Comparison of ENCODE assay signal across 23 cellular contexts in the genomic region with DNA sequence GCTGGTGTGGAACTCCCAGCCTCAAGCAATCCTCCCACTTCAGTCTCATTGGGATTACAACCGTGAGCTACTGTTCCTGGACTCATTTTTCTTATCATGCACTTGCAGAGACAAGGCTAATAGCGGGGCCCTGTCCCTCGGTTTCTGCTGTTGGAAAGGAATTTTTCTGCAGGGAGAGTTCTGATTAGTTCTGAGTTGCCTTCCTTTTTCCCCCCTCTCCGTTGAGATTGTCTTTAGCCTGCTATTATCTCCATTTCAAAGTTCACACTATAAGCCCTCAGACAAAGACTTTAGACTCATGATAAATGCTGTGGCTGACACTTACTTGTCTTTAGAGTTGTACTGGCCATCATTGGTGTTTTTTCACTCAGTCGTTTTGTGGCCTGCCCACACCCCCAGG.
DNase-seq lines count a peak whose midpoint lies in the region; FAIRE-seq and TF ChIP-seq lines count a peak whose summit lies in the region.
"Had no signal": no experiment of that assay in that cellular context is flagged by ENCODE, and none has a peak within 500 bp of the region (broad histone marks: within the 10 kb centered on the region; RNA-seq: fewer than 3 reads in every experiment).

No MANE protein-coding gene starts in this region.

- H3K4me1 ChIP-seq in Caco-2 (peaks cover 25% of the 10 kb centered on the region), hepatocyte (ENCODE audit: insufficient read depth) (peaks cover 11% of the 10 kb centered on the region), mesenchymal stem cell (ENCODE audit: control insufficient read depth, insufficient read depth, low read depth, low read length) (no peaks in the 10 kb centered on the region)

- no peak overlapping the region for H3K9ac ChIP-seq in mesenchymal stem cell (ENCODE audit: low read length)

- no peak overlapping the region for H3K23ac ChIP-seq in mesenchymal stem cell (ENCODE audit: low read length in 2 of 2)

- H3K9me3 ChIP-seq in Caco-2: no peaks in the 10 kb centered on the region
- H3K9me3 ChIP-seq in hepatocyte (ENCODE audit: low read depth): no peaks in the 10 kb centered on the region
- no peaks in the 10 kb centered on the region for H3K9me3 ChIP-seq in mesenchymal stem cell (ENCODE audit: control insufficient read depth, low read length)

- CTCF ChIA-PET in Caco-2 (lab: Charles Lee): interaction anchor here (1.0 kb wide), 1 partner anchor 119 kb away, joined by 3 read pairs; no protein-coding TSS in a partner anchor

- peak; percentile 9 for FAIRE-seq in HTR-8/SVneo (lab: Jason Lieb, UNC)
- FAIRE-seq: GM12878, HepG2 had no signal

- H3K27me3 Mint-ChIP-seq in Caco-2 (ENCODE audit: insufficient read depth, unreplicated experiment) (no peaks in the 10 kb centered on the region), progenitor cell of endocrine pancreas (no peaks in the 10 kb centered on the region)
- H3K27me3 Mint-ChIP-seq: CD4-positive, CD25-positive, alpha-beta regulatory T cell had no signal

- no peak overlapping the region for H3K14ac ChIP-seq in mesenchymal stem cell (ENCODE audit: low read length in 2 of 2)

- H3K79me1 ChIP-seq in mesenchymal stem cell (replicated peaks; ENCODE audit: low read length, poor library complexity, severe bottlenecking): peaks cover 19% of the 10 kb centered on the region

- H3K27ac Mint-ChIP-seq in Caco-2 (ENCODE audit: unreplicated experiment) (peak overlapping the region; percentile 49), progenitor cell of endocrine pancreas (peak overlapping the region; percentile 38)

- peaks cover 46% of the 10 kb centered on the region for H3K79me2 ChIP-seq in hepatocyte

- BruUV-seq in Caco-2 (replicated peaks; lab: Mats Ljungman, UMichigan): no TSS peak

- no peak overlapping the region for H2AFZ ChIP-seq in hepatocyte
- no peak overlapping the region for H2AFZ ChIP-seq in mesenchymal stem cell (ENCODE audit: low read depth, low read length)

- no peak overlapping the region for H3K18ac ChIP-seq in mesenchymal stem cell (ENCODE audit: low read depth in 1 of 2, low read length in 2 of 2)

- no peak overlapping the region for H2BK5ac ChIP-seq in mesenchymal stem cell (ENCODE audit: low read depth, low read length, poor library complexity, severe bottlenecking)

- H2BK15ac ChIP-seq in mesenchymal stem cell (ENCODE audit: low read depth, poor library complexity, severe bottlenecking): no peak overlapping the region

- 56% methylated on average over 5 of the region's 5 CpGs for WGBS in hepatocyte (ENCODE audit: low lambda C conversion rate, missing lambda C conversion rate)
- whole genome bisulfite sequencing in mesenchymal stem cell: 84% methylated on average over 2 of the region's 5 CpGs

- no peak overlapping the region for H4K8ac ChIP-seq in mesenchymal stem cell (ENCODE audit: low read length)

- POLR2A ChIA-PET in Caco-2 (lab: Charles Lee): no interaction called here

- H3K9me2 ChIP-seq in hepatocyte (replicated peaks; ENCODE audit: insufficient read depth): no peaks in the 10 kb centered on the region

- H3K9me3 Mint-ChIP-seq in Caco-2 (ENCODE audit: unreplicated experiment): no peaks in the 10 kb centered on the region
- H3K9me3 Mint-ChIP-seq in progenitor cell of endocrine pancreas (ENCODE audit: low read depth): peaks cover 2% of the 10 kb centered on the region
- H3K9me3 Mint-ChIP-seq: CD4-positive, CD25-positive, alpha-beta regulatory T cell had no signal

- H3K4me3 ChIP-seq in Caco-2 (ENCODE audit: low read depth, low read length): no peak overlapping the region
- no peak overlapping the region for H3K4me3 ChIP-seq in hepatocyte
- H3K4me3 ChIP-seq in mesenchymal stem cell (ENCODE audit: insufficient read depth in 1 of 2, low read depth in 1 of 2, low read length in 2 of 2): no peak overlapping the region
- H3K4me3 ChIP-seq: GM12878 had no signal

- H2AK5ac ChIP-seq in mesenchymal stem cell (ENCODE audit: low read length, severe bottlenecking): no peak overlapping the region

- no peaks in the 10 kb centered on the region for H4K20me1 ChIP-seq in hepatocyte (ENCODE audit: insufficient read depth, poor library complexity, severe bottlenecking)

- H3K36me3 Mint-ChIP-seq in Caco-2 (ENCODE audit: insufficient read depth, unreplicated experiment): no peaks in the 10 kb centered on the region
- H3K36me3 Mint-ChIP-seq in progenitor cell of endocrine pancreas (ENCODE audit: insufficient read depth): peaks cover 11% of the 10 kb centered on the region

- H3K27me3 ChIP-seq in Caco-2 (replicated peaks; ENCODE audit: control insufficient read depth, insufficient read depth, low read length): no peaks in the 10 kb centered on the region
- no peaks in the 10 kb centered on the region for H3K27me3 ChIP-seq in hepatocyte
- no peaks in the 10 kb centered on the region for H3K27me3 ChIP-seq in mesenchymal stem cell (ENCODE audit: control insufficient read depth in 1 of 2, insufficient read depth in 1 of 2, low read length in 2 of 2)

- H3K4me1 Mint-ChIP-seq in Caco-2 (ENCODE audit: low read depth, unreplicated experiment): peaks cover 34% of the 10 kb centered on the region
- H3K4me1 Mint-ChIP-seq in progenitor cell of endocrine pancreas (ENCODE audit: low read depth): no peaks in the 10 kb centered on the region

- intact Hi-C loops in Caco-2 (cut with micrococcal nuclease; ENCODE audit: unreplicated experiment): no loop called here

- DNase-seq in Caco-2 (peak; percentile 43 to 74), HTR-8/SVneo (ENCODE audit: insufficient read length, low spot score) (no peak), hepatocyte (ENCODE audit: low spot score) (peak; percentile 50), progenitor cell of endocrine pancreas (ENCODE audit: low spot score, unreplicated experiment) (no peak), GM19240 (ENCODE audit: insufficient read length, low spot score) (no peak), inferior parietal cortex (ENCODE audit: extremely low spot score) (no peak), mesenchymal stem cell (no peak)
- DNase-seq: CD4-positive, CD25-positive, alpha-beta regulatory T cell; DMS 273 treated with DMSO at 0.1 percent for 48 hours; DND-41; H7; KBM-7; MM.1S; NCI-H1048; NCI-H1417 treated with DMSO at 0.1 percent for 48 hours; NCI-H187; NCI-H2107; NCI-H510A treated with DMSO at 0.1 percent for 48 hours; NCI-H748 treated with DMSO at 0.1 percent for 48 hours; SHP77 treated with DMSO at 0.1 percent for 48 hours had no signal

- peak overlapping the region; percentile 76 for H3K27ac ChIP-seq in hepatocyte
- H3K27ac ChIP-seq in mesenchymal stem cell (ENCODE audit: low read length, poor library complexity, severe bottlenecking): no peak overlapping the region
- H3K27ac ChIP-seq: RWPE1 had no signal

- H3K36me3 ChIP-seq in Caco-2 (ENCODE audit: control insufficient read depth, insufficient read depth, low read length): no peaks in the 10 kb centered on the region
- H3K36me3 ChIP-seq in hepatocyte (replicated peaks; ENCODE audit: insufficient read depth, low read depth): no peaks in the 10 kb centered on the region
- peaks cover 5 to 10% of the 10 kb centered on the region in 2 experiments for H3K36me3 ChIP-seq in mesenchymal stem cell (ENCODE audit: control insufficient read depth in 1 of 2, insufficient read depth in 2 of 2, low read depth in 1 of 2, low read length in 2 of 2)

- peak overlapping the region; percentile 1 for H3K4me3 Mint-ChIP-seq in Caco-2 (ENCODE audit: unreplicated experiment)
- H3K4me3 Mint-ChIP-seq in progenitor cell of endocrine pancreas (ENCODE audit: low read depth): no peak overlapping the region

- TF ChIP-seq CTCF in Caco-2 (IDR thresholded peaks at IDR 0.05; ENCODE audit: insufficient read depth in 1 of 2, low read depth in 1 of 2, low read length in 1 of 2, severe bottlenecking in 1 of 2, unreplicated experiment in 1 of 2) (no peak), hepatocyte (IDR thresholded peaks at IDR 0.05; ENCODE audit: poor library complexity) (no peak), progenitor cell of endocrine pancreas (IDR thresholded peaks at IDR 0.05; ENCODE audit: unreplicated experiment) (no peak)

- no peak overlapping the region for H3K4ac ChIP-seq in mesenchymal stem cell (ENCODE audit: low read depth in 1 of 2, low read length in 2 of 2)

- H3K4me2 ChIP-seq in hepatocyte (no peak overlapping the region), mesenchymal stem cell (ENCODE audit: low read length, poor library complexity, severe bottlenecking) (no peak overlapping the region)

- H2BK120ac ChIP-seq in mesenchymal stem cell (ENCODE audit: low read depth, low read length): no peak overlapping the region

- no peak overlapping the region for H2BK12ac ChIP-seq in mesenchymal stem cell (ENCODE audit: low read length in 2 of 2)

- no peak overlapping the region for H4K91ac ChIP-seq in mesenchymal stem cell (ENCODE audit: low read length)

Comparison
In these comparisons a context has a peak if more than half of its experiments do, and no peak if none do; other contexts are left out.
1. DNase-seq: peak in Caco-2 (2 of 2) and hepatocyte (single experiment); none in HTR-8/SVneo (single experiment), progenitor cell of endocrine pancreas (single experiment), GM19240 (single experiment), inferior parietal cortex (single experiment) and mesenchymal stem cell (single experiment).